In genomic region chr16:69217433-69217832, GRCh38 we compare ENCODE assay signal across 1 cellular context.
TF ChIP-seq lines count a peak whose summit lies in the region.

No MANE protein-coding gene starts in this region.

TF ChIP-seq in WTC11, 78 proteins besides CTCF, POLR2A, EP300 and RAD21 (continued from another document):
- TF ChIP-seq STAT6 (CRISPR knock-in tag; conservative IDR thresholded peaks at IDR 0.05; ENCODE audit: low read depth), result no peak
- TF ChIP-seq MXD4 (CRISPR knock-in tag; IDR thresholded peaks at IDR 0.05; ENCODE audit: borderline replicate concordance), result no peak
- no peak for TF ChIP-seq PRDM15 (CRISPR knock-in tag; IDR thresholded peaks at IDR 0.05)
- TF ChIP-seq RORB (CRISPR knock-in tag; IDR thresholded peaks at IDR 0.05), result no peak
- no peak for TF ChIP-seq ZNF121 (CRISPR knock-in tag; IDR thresholded peaks at IDR 0.05)
